15 cellular contexts compared by ENCODE assay signal in genomic region chr1:92441316-92442311, GRCh38. TPM values are rescaled to one million over a fixed set of nuclear protein-coding genes. Genes with fewer than 3 reads are reported as not detected.
A peak's percentile ranks its signal among the peaks of the same experiment; 100 is the strongest.
DNase-seq lines count a peak whose midpoint lies in the region; ATAC-seq and TF ChIP-seq lines count a peak whose summit lies in the region.
"Had no signal": no experiment of that assay in that cellular context is flagged by ENCODE, and none has a peak within 500 bp of the region (broad histone marks: within the 10 kb centered on the region; RNA-seq: fewer than 3 reads in every experiment).

No MANE protein-coding gene starts in this region.

- H3K4me2 ChIP-seq in neural progenitor cell = no peak overlapping the region

- no peak overlapping the region for H3K4me3 Mint-ChIP-seq in neural progenitor cell
- H3K4me3 Mint-ChIP-seq: natural killer cell treated with Interleukin-12 subunit alpha and Interleukin-12 subunit beta and Interleukin-15 and Interleukin-18, amount 100 ng/mL, for 72 hours had no signal

- no peaks in the 10 kb centered on the region for H3K27me3 ChIP-seq in esophagus (ENCODE audit: control insufficient read depth in 1 of 2, insufficient read depth in 2 of 2, low read length in 2 of 2)
- H3K27me3 ChIP-seq in neural progenitor cell = no peaks in the 10 kb centered on the region

- TF ChIP-seq CTCF in neural progenitor cell (IDR thresholded peaks at IDR 0.05) = no peak

- 47 to 49% methylated on average over 41 of the region's 41 CpGs for WGBS in esophagus, 2 donors

- H3K4me1 ChIP-seq in ES-I3 (ENCODE audit: insufficient read depth, low read length) = peaks cover 3% of the 10 kb centered on the region; the same call in 1 of the 2 replicates
- peaks cover 0 to 4% of the 10 kb centered on the region in 2 donors for H3K4me1 ChIP-seq in esophagus (ENCODE audit: control insufficient read depth in 2 of 2, insufficient read depth in 2 of 2, low read length in 1 of 2)
- peaks cover 8% of the 10 kb centered on the region for H3K4me1 ChIP-seq in neural progenitor cell

- H3K9ac ChIP-seq in ES-I3 (ENCODE audit: low read depth, low read length) (peak overlapping the region; percentile 88), neural progenitor cell (no peak overlapping the region)

- H3K36me3 Mint-ChIP-seq in neural progenitor cell = no peaks in the 10 kb centered on the region
- H3K36me3 Mint-ChIP-seq: natural killer cell treated with Interleukin-12 subunit alpha and Interleukin-12 subunit beta and Interleukin-15 and Interleukin-18, amount 100 ng/mL, for 72 hours had no signal

- H3K27me3 Mint-ChIP-seq in neural progenitor cell (ENCODE audit: insufficient read depth, low read depth) = peaks cover 3% of the 10 kb centered on the region
- H3K27me3 Mint-ChIP-seq: natural killer cell treated with Interleukin-12 subunit alpha and Interleukin-12 subunit beta and Interleukin-15 and Interleukin-18, amount 100 ng/mL, for 72 hours had no signal

- H2AFZ ChIP-seq in neural progenitor cell (replicated peaks) = peak overlapping the region; percentile 85

- peaks cover 11% of the 10 kb centered on the region for H3F3A ChIP-seq in neural progenitor cell (ENCODE audit: low read depth)

- H3K4me3 ChIP-seq in esophagus (ENCODE audit: low read depth in 1 of 2, low read length in 2 of 2) (peak overlapping the region; percentile 40 to 63), neural progenitor cell (no peak overlapping the region)
- H3K4me3 ChIP-seq: SK-N-MC had no signal

- DNase-seq in NCI-H345 (lab: John Stamatoyannopoulos, UW) (peak; percentile 85), neural progenitor cell (ENCODE audit: low spot score) (peak; percentile 37), dedifferentiated amniotic fluid mesenchymal stem cell (ENCODE audit: extremely low spot score) (no peak), NOMO-1 treated with dmso at 0.1 percent for 144 hours (lab: John Stamatoyannopoulos, UW; ENCODE audit: unreplicated experiment) (no peak), cerebellar nuclear complex (lab: John Stamatoyannopoulos, UW) (no peak)
- DNase-seq: activated CD4-positive, alpha-beta T cell treated with anti-CD3 and anti-CD28 coated beads for 48 hours; activated naive CD4-positive, alpha-beta T cell; C1 segment of cervical spinal cord; MM.1S; stimulated activated naive CD4-positive, alpha-beta T cell treated with Interleukin-2 at 50 U/mL for 16 hours had no signal

- peaks cover 13% of the 10 kb centered on the region for H3K4me1 Mint-ChIP-seq in neural progenitor cell

- no peaks in the 10 kb centered on the region for H4K20me1 ChIP-seq in neural progenitor cell (ENCODE audit: low read depth)

- ATAC-seq in HG02798 (IDR thresholded peaks at IDR 0.05; ENCODE audit: poor library complexity, unreplicated experiment) = no peak
- ATAC-seq: natural killer cell treated with Interleukin-12 subunit alpha and Interleukin-12 subunit beta and Interleukin-15 and Interleukin-18, amount 100 ng/mL, for 72 hours had no signal

- peak overlapping the region; percentile 11 to 75 for H3K27ac ChIP-seq in esophagus (ENCODE audit: low read depth in 2 of 2, low read length in 1 of 2)
- no peak overlapping the region for H3K27ac ChIP-seq in neural progenitor cell
- H3K27ac ChIP-seq: SK-N-MC had no signal

- H3K36me3 ChIP-seq in ES-I3 (ENCODE audit: insufficient read depth, low read length) (no peaks in the 10 kb centered on the region), esophagus (ENCODE audit: control insufficient read depth in 2 of 2, insufficient read depth in 2 of 2, low read length in 1 of 2) (no peaks in the 10 kb centered on the region), neural progenitor cell (no peaks in the 10 kb centered on the region)

- peak overlapping the region; percentile 72 for H3K27ac Mint-ChIP-seq in neural progenitor cell
- H3K27ac Mint-ChIP-seq: natural killer cell treated with Interleukin-12 subunit alpha and Interleukin-12 subunit beta and Interleukin-15 and Interleukin-18, amount 100 ng/mL, for 72 hours had no signal

- H3K9me3 ChIP-seq in ES-I3 (ENCODE audit: control insufficient read depth, insufficient read depth, low read length) (no peaks in the 10 kb centered on the region), esophagus (ENCODE audit: control insufficient read depth in 2 of 2, insufficient read depth in 1 of 2, low read depth in 1 of 2, low read length in 1 of 2) (no peaks in the 10 kb centered on the region), neural progenitor cell (ENCODE audit: low read depth) (no peaks in the 10 kb centered on the region)

- no peaks in the 10 kb centered on the region for H3K79me2 ChIP-seq in neural progenitor cell (ENCODE audit: low read depth)

- peaks cover 2% of the 10 kb centered on the region for H3K9me3 Mint-ChIP-seq in neural progenitor cell
- H3K9me3 Mint-ChIP-seq: natural killer cell treated with Interleukin-12 subunit alpha and Interleukin-12 subunit beta and Interleukin-15 and Interleukin-18, amount 100 ng/mL, for 72 hours had no signal

RNA-seq across cellular contexts. Expression of gene GFI1, which starts 45.1 kb away (rescaled TPM):
- polyA plus RNA-seq in esophagus = under 1 TPM; 0.40 to 0.47 TPM
- total RNA-seq in neural progenitor cell (ENCODE audit: low replicate concordance) = 0.12 TPM in 1 of 2 replicates, not detected in the other

Comparison
In these comparisons a context has a peak if more than half of its experiments do, and no peak if none do; other contexts are left out.
1. DNase-seq: peak in NCI-H345 (single experiment) and neural progenitor cell (single experiment); none in dedifferentiated amniotic fluid mesenchymal stem cell (single experiment), NOMO-1 treated with dmso at 0.1 percent for 144 hours (single experiment) and cerebellar nuclear complex (0 of 2).